20 cellular contexts compared by ENCODE assay signal in the genomic region with DNA sequence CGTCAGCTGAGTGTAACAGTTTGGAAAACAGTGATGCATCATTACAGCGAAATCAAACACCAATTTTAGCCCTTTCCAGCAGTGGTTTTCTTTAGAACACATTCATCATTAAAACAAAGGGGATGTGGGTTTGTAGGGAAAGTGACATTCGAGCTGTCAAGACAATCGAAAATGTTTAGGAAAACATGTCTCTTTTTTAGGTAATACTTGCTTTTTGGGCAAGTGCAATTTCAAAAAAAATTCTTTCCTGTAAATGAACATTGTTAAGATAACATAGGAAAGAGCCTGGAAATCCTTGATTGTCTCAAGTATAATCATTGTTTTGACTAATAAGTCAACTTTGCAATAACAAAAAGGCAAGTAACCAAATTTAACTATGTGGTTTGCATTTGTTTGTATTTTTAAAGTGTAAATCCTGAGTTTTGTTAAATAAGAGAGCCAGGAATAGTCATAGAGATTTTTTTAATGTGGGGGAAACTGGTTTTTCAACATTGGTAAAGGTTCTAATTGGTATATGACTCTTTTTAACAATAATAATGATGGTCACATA.
DNase-seq lines count a peak whose midpoint lies in the region; ATAC-seq, FAIRE-seq and TF ChIP-seq lines count a peak whose summit lies in the region.
"Had no signal": no experiment of that assay in that cellular context is flagged by ENCODE, and none has a peak within 500 bp of the region (broad histone marks: within the 10 kb centered on the region; RNA-seq: fewer than 3 reads in every experiment).

No MANE protein-coding gene starts in this region.

- H2AK5ac ChIP-seq in IMR-90 (ENCODE audit: low read depth, low read length), result no peak overlapping the region

- ATAC-seq in IMR-90 (ENCODE audit: low read depth), result peak; percentile 35
- ATAC-seq in Right ventricle myocardium superior (ENCODE audit: poor library complexity), result no peak
- ATAC-seq in HG02588 (IDR thresholded peaks at IDR 0.05; ENCODE audit: unreplicated experiment), result no peak
- ATAC-seq: GM12878, GM23338 had no signal

- no peak overlapping the region for H2BK5ac ChIP-seq in IMR-90 (ENCODE audit: low read depth, low read length, poor library complexity, severe bottlenecking)

- no peak overlapping the region for H4K5ac ChIP-seq in IMR-90 (ENCODE audit: low read depth, low read length)

- peak overlapping the region; percentile 36; the same call in 1 of the 2 replicates for H3K4me2 ChIP-seq in IMR-90 (ENCODE audit: low read depth, low read length)
- no peak overlapping the region for H3K4me2 ChIP-seq in astrocyte (ENCODE audit: low read length)
- H3K4me2 ChIP-seq: GM23338 had no signal

- no peak overlapping the region for H4K91ac ChIP-seq in IMR-90 (ENCODE audit: insufficient read depth, low read depth, low read length)

- no peak overlapping the region for H2BK15ac ChIP-seq in IMR-90 (ENCODE audit: low read depth, low read length)

- H3K36me3 Mint-ChIP-seq in astrocyte (ENCODE audit: low read depth, unreplicated experiment) (no peaks in the 10 kb centered on the region), endodermal cell (ENCODE audit: low read depth) (no peaks in the 10 kb centered on the region)

- no peaks in the 10 kb centered on the region for H3K79me1 ChIP-seq in IMR-90 (ENCODE audit: low read depth in 1 of 2, low read length in 2 of 2)

- H3K27ac Mint-ChIP-seq in astrocyte (ENCODE audit: unreplicated experiment), result no peak overlapping the region
- H3K27ac Mint-ChIP-seq in endodermal cell, result no peak overlapping the region
- H3K27ac Mint-ChIP-seq: CD14-positive monocyte; CD4-positive, alpha-beta memory T cell; GM23338 had no signal

- H3K79me2 ChIP-seq in astrocyte (ENCODE audit: insufficient read depth, low read length), result no peaks in the 10 kb centered on the region

- H3K9me3 ChIP-seq in IMR-90 (ENCODE audit: control insufficient read depth, insufficient read depth, low read length), result no peaks in the 10 kb centered on the region
- H3K9me3 ChIP-seq in astrocyte (ENCODE audit: insufficient read depth, low read depth, low read length), result no peaks in the 10 kb centered on the region
- no peaks in the 10 kb centered on the region for H3K9me3 ChIP-seq in endodermal cell (ENCODE audit: control insufficient read depth, low read length)
- H3K9me3 ChIP-seq: BE2C had no signal

- H3K4me3 ChIP-seq in IMR-90 (ENCODE audit: insufficient read depth, low read depth, low read length) (no peak overlapping the region), astrocyte (ENCODE audit: insufficient read depth, low read depth, low read length) (no peak overlapping the region), fibroblast of the aortic adventitia (ENCODE audit: low read depth, low read length) (no peak overlapping the region), endodermal cell (ENCODE audit: low read length) (no peak overlapping the region)
- H3K4me3 ChIP-seq: GM12878, GM23338 had no signal

- no peak for TF ChIP-seq CTCF in IMR-90 (conservative IDR thresholded peaks at IDR 0.05; ENCODE audit: low read depth, low read length)
- no peak for TF ChIP-seq CTCF in astrocyte (IDR thresholded peaks at IDR 0.05; ENCODE audit: insufficient read depth, low read depth, low read length)
- no peak for TF ChIP-seq CTCF in fibroblast of the aortic adventitia (IDR thresholded peaks at IDR 0.05; ENCODE audit: insufficient read depth, low read length)
- no peak for TF ChIP-seq CTCF in endodermal cell (conservative IDR thresholded peaks at IDR 0.05)

- H3K27me3 Mint-ChIP-seq in astrocyte (ENCODE audit: low read depth, unreplicated experiment) (peaks cover 38% of the 10 kb centered on the region), endodermal cell (ENCODE audit: insufficient read depth) (peaks cover 40% of the 10 kb centered on the region)
- H3K27me3 Mint-ChIP-seq: CD4-positive, alpha-beta memory T cell had no signal

- in situ Hi-C loops in IMR-90 (cut with MboI; ENCODE audit: low sequenced_read_pairs), result no loop called here

- peak overlapping the region; percentile 19; the same call in 1 of the 2 replicates for H3K4ac ChIP-seq in IMR-90 (ENCODE audit: low read depth, low read length)

- H4K8ac ChIP-seq in IMR-90 (ENCODE audit: low read depth in 2 of 2, low read length in 2 of 2), result no peak overlapping the region

- H2BK20ac ChIP-seq in IMR-90 (ENCODE audit: low read depth, low read length), result no peak overlapping the region

- no CpG with 5 or more reads among the region's 4 CpGs for WGBS in IMR-90 (ENCODE audit: extremely low coverage in 2 of 2, insufficient read length in 1 of 2), 2 experiments
- 93 to 100% methylated on average over 2 to 4 of the region's 4 CpGs for WGBS in endodermal cell (ENCODE audit: insufficient coverage in 1 of 2, insufficient read length in 1 of 2), 2 experiments

- BruUV-seq in IMR-90 (replicated peaks; lab: Mats Ljungman, UMichigan), result no TSS peak

- dilution Hi-C loops in IMR-90 (cut with HindIII; ENCODE audit: low sequenced_read_pairs, unreplicated experiment), result no loop called here

- TF ChIP-seq POLR2A in IMR-90 (IDR thresholded peaks at IDR 0.05; ENCODE audit: low read depth, low read length), result no peak

- H3K14ac ChIP-seq in IMR-90 (replicated peaks; ENCODE audit: low read depth, low read length), result no peak overlapping the region

- H3K18ac ChIP-seq in IMR-90 (ENCODE audit: low read depth, low read length), result no peak overlapping the region

- DNase-seq in IMR-90, result no peak
- peak; percentile 41 for DNase-seq in astrocyte (ENCODE audit: low read depth)
- peak; percentile 28 for DNase-seq in fibroblast of the aortic adventitia (ENCODE audit: low read depth)
- DNase-seq in Right ventricle myocardium superior, result no peak
- DNase-seq in endodermal cell, result no peak
- DNase-seq: ACHN; BE2C; CD4-positive, alpha-beta memory T cell; DMS79 treated with DMSO at 0.1 percent for 48 hours; EL; HCEC 1CT; KBM-7 had no signal

- intact Hi-C loops in IMR-90 (cut with micrococcal nuclease), result no loop called here
- intact Hi-C loops in Right ventricle myocardium superior (cut with DNase I), result no loop called here

- H3K36me3 ChIP-seq in IMR-90 (ENCODE audit: control insufficient read depth, insufficient read depth, low read length) (no peaks in the 10 kb centered on the region), astrocyte (ENCODE audit: insufficient read depth, low read length) (no peaks in the 10 kb centered on the region), endodermal cell (ENCODE audit: control insufficient read depth, insufficient read depth, low read length) (no peaks in the 10 kb centered on the region)
- H3K36me3 ChIP-seq: BE2C had no signal

- no peaks in the 10 kb centered on the region for H4K20me1 ChIP-seq in IMR-90 (ENCODE audit: insufficient read depth, low read length)
- H4K20me1 ChIP-seq in astrocyte (ENCODE audit: insufficient read depth, low read length), result no peaks in the 10 kb centered on the region

- H2AFZ ChIP-seq in IMR-90 (replicated peaks; ENCODE audit: low read length, poor library complexity), result no peak overlapping the region
- H2AFZ ChIP-seq in astrocyte (ENCODE audit: low read depth, low read length), result no peak overlapping the region
- H2AFZ ChIP-seq: GM23338 had no signal

- peaks cover 18% of the 10 kb centered on the region for H3K4me1 Mint-ChIP-seq in astrocyte (ENCODE audit: low read depth, unreplicated experiment)
- H3K4me1 Mint-ChIP-seq in endodermal cell, result peaks cover 12% of the 10 kb centered on the region
- H3K4me1 Mint-ChIP-seq: CD4-positive, alpha-beta memory T cell had no signal

- H3K23ac ChIP-seq in IMR-90 (ENCODE audit: low read depth, low read length), result peak overlapping the region; percentile 1; the same call in 1 of the 2 replicates

- H3K27ac ChIP-seq in IMR-90 (ENCODE audit: insufficient read depth, low read length) (no peak overlapping the region), astrocyte (ENCODE audit: low read depth, low read length) (no peak overlapping the region), endodermal cell (ENCODE audit: low read depth, low read length) (no peak overlapping the region)
- H3K27ac ChIP-seq: HL-60 had no signal

- peaks cover 6% of the 10 kb centered on the region for H3K9me1 ChIP-seq in IMR-90 (ENCODE audit: insufficient read depth, low read length)

- H3K56ac ChIP-seq in IMR-90 (ENCODE audit: extremely low read depth, insufficient read depth, low read length), result no peak overlapping the region

- H3K9ac ChIP-seq in IMR-90 (ENCODE audit: low read depth, low read length) (no peak overlapping the region), astrocyte (ENCODE audit: low read length) (no peak overlapping the region), endodermal cell (ENCODE audit: extremely low read depth, low read length, poor library complexity, severe bottlenecking) (no peak overlapping the region)

- H3K4me3 Mint-ChIP-seq in astrocyte (ENCODE audit: unreplicated experiment) (no peak overlapping the region), endodermal cell (no peak overlapping the region)
- H3K4me3 Mint-ChIP-seq: CD4-positive, alpha-beta memory T cell; GM23338 had no signal

- CTCF ChIA-PET in IMR-90 (lab: Yijun Ruan, JAX), result no interaction called here

- POLR2A ChIA-PET in IMR-90 (lab: Charles Lee; ENCODE audit: unreplicated experiment), result no interaction called here

- no peak for FAIRE-seq in astrocyte (lab: Jason Lieb, UNC)
- FAIRE-seq: A204.1, GM12878, GM19239, H54 had no signal

- H2BK120ac ChIP-seq in IMR-90 (ENCODE audit: low read depth, low read length), result peak overlapping the region; percentile 4; the same call in 1 of the 2 replicates

- no peak overlapping the region for H2AK9ac ChIP-seq in IMR-90 (replicated peaks; ENCODE audit: low read depth, low read length, poor library complexity)

- H3K9me3 Mint-ChIP-seq in astrocyte (ENCODE audit: unreplicated experiment) (peaks cover 3% of the 10 kb centered on the region), endodermal cell (no peaks in the 10 kb centered on the region)
- H3K9me3 Mint-ChIP-seq: GM23338 had no signal

- no peak for TF ChIP-seq RAD21 in IMR-90 (IDR thresholded peaks at IDR 0.05; ENCODE audit: low read length)

- H3K4me1 ChIP-seq in IMR-90 (ENCODE audit: control insufficient read depth, insufficient read depth, low read length), result peaks cover 7% of the 10 kb centered on the region
- no peaks in the 10 kb centered on the region for H3K4me1 ChIP-seq in astrocyte (ENCODE audit: insufficient read depth, low read length)
- peaks cover 4% of the 10 kb centered on the region for H3K4me1 ChIP-seq in endodermal cell (ENCODE audit: control insufficient read depth, insufficient read depth, low read length)

- no peaks in the 10 kb centered on the region for H3K27me3 ChIP-seq in IMR-90 (ENCODE audit: control insufficient read depth, insufficient read depth, low read length)
- H3K27me3 ChIP-seq in astrocyte (ENCODE audit: insufficient read depth, low read length), result no peaks in the 10 kb centered on the region
- H3K27me3 ChIP-seq in endodermal cell (ENCODE audit: control insufficient read depth, insufficient read depth, low read length, poor library complexity, severe bottlenecking), result peaks cover 25% of the 10 kb centered on the region
- H3K27me3 ChIP-seq: BE2C had no signal

TF ChIP-seq in IMR-90, 13 proteins besides CTCF, POLR2A, EP300 and RAD21 (continues in another document):
- TF ChIP-seq FOS (IDR thresholded peaks at IDR 0.05; ENCODE audit: low read depth, low read length), result no peak

Comparison
In these comparisons a context has a peak if more than half of its experiments do, and no peak if none do; other contexts are left out.
1. DNase-seq: peak in astrocyte (single experiment) and fibroblast of the aortic adventitia (single experiment); none in IMR-90 (single experiment), Right ventricle myocardium superior (single experiment) and endodermal cell (single experiment).